Comparison of ENCODE assay signal across 8 cellular contexts in genomic region chr7:65239707-65240352, GRCh38.
A peak's percentile ranks its signal among the peaks of the same experiment; 100 is the strongest.
DNase-seq lines count a peak whose midpoint lies in the region; ATAC-seq and TF ChIP-seq lines count a peak whose summit lies in the region.

No MANE protein-coding gene starts in this region.

- no peaks in the 10 kb centered on the region for H3K36me3 Mint-ChIP-seq in activated naive CD8-positive, alpha-beta T cell treated with anti-CD3 and anti-CD28 coated beads for 36 hours
- no peaks in the 10 kb centered on the region for H3K36me3 Mint-ChIP-seq in naive thymus-derived CD4-positive, alpha-beta T cell

- no peaks in the 10 kb centered on the region for H3K9me3 Mint-ChIP-seq in activated naive CD8-positive, alpha-beta T cell treated with anti-CD3 and anti-CD28 coated beads for 36 hours
- peaks cover 0 to 2% (median 0%) of the 10 kb centered on the region in 11 donors for H3K9me3 Mint-ChIP-seq in naive thymus-derived CD4-positive, alpha-beta T cell

- CTCF ChIA-PET in AG04450 (lab: Charles Lee) = no interaction called here
- CTCF ChIA-PET in naive thymus-derived CD4-positive, alpha-beta T cell (lab: Charles Lee) = no interaction called here

- POLR2A ChIA-PET in AG04450 (lab: Yijun Ruan, JAX) = no interaction called here
- POLR2A ChIA-PET in naive thymus-derived CD4-positive, alpha-beta T cell (lab: Charles Lee) = no interaction called here

- H3K27ac Mint-ChIP-seq in activated naive CD8-positive, alpha-beta T cell treated with anti-CD3 and anti-CD28 coated beads for 36 hours = no peak overlapping the region
- H3K27ac Mint-ChIP-seq in naive thymus-derived CD4-positive, alpha-beta T cell = no peak overlapping the region

- DNase-seq in AG04450 (ENCODE audit: low read depth, low spot score) = no peak
- DNase-seq in HL-60 (ENCODE audit: low read depth in 1 of 2, low spot score in 1 of 2) = no peak
- DNase-seq in activated naive CD8-positive, alpha-beta T cell treated with anti-CD3 and anti-CD28 coated beads for 36 hours = no peak
- peak; percentile 23 for DNase-seq in smooth muscle cell (lab: John Stamatoyannopoulos, UW; ENCODE audit: unreplicated experiment)
- DNase-seq in HCEC 1CT = no peak
- DNase-seq in naive thymus-derived CD4-positive, alpha-beta T cell = no peak

- no peak for ATAC-seq in HG02642 (IDR thresholded peaks at IDR 0.05; ENCODE audit: poor library complexity, unreplicated experiment)
- no peak for ATAC-seq in naive thymus-derived CD4-positive, alpha-beta T cell

- H3F3A ChIP-seq in smooth muscle cell (ENCODE audit: low read depth) = no peaks in the 10 kb centered on the region

- H3K4me2 ChIP-seq in smooth muscle cell = peak overlapping the region; percentile 94

- H4K20me1 ChIP-seq in smooth muscle cell (ENCODE audit: low read depth) = no peaks in the 10 kb centered on the region

- no peaks in the 10 kb centered on the region; the same call in 1 of the 2 replicates for H3K9me3 ChIP-seq in AG04450 (ENCODE audit: control insufficient read depth, insufficient read depth, low read length)
- H3K9me3 ChIP-seq in iPS-18c (ENCODE audit: control insufficient read depth, insufficient read depth, low read length) = no peaks in the 10 kb centered on the region
- no peaks in the 10 kb centered on the region for H3K9me3 ChIP-seq in smooth muscle cell (replicated peaks; ENCODE audit: low read depth)
- no peaks in the 10 kb centered on the region for H3K9me3 ChIP-seq in naive thymus-derived CD4-positive, alpha-beta T cell (ENCODE audit: control insufficient read depth in 2 of 3, low read length in 3 of 3)

- no peaks in the 10 kb centered on the region for H3K79me2 ChIP-seq in smooth muscle cell (ENCODE audit: low read depth)

- no peaks in the 10 kb centered on the region for H3K4me1 Mint-ChIP-seq in activated naive CD8-positive, alpha-beta T cell treated with anti-CD3 and anti-CD28 coated beads for 36 hours
- peaks cover 0 to 10% (median 0%) of the 10 kb centered on the region in 7 donors for H3K4me1 Mint-ChIP-seq in naive thymus-derived CD4-positive, alpha-beta T cell

- TF ChIP-seq CTCF in AG04450 (IDR thresholded peaks at IDR 0.05; ENCODE audit: low read depth, low read length) = no peak
- no peak for TF ChIP-seq CTCF in HL-60 (IDR thresholded peaks at IDR 0.05; ENCODE audit: insufficient read depth, low read length)
- no peak for TF ChIP-seq CTCF in smooth muscle cell (IDR thresholded peaks at IDR 0.05; ENCODE audit: borderline replicate concordance, insufficient read depth, poor library complexity, severe bottlenecking)

- peak overlapping the region; percentile 48 for H3K4me3 Mint-ChIP-seq in activated naive CD8-positive, alpha-beta T cell treated with anti-CD3 and anti-CD28 coated beads for 36 hours
- peak overlapping the region in 5 of 10 donors; percentile 16 to 73 (median 30) for H3K4me3 Mint-ChIP-seq in naive thymus-derived CD4-positive, alpha-beta T cell

- H3K27me3 ChIP-seq in AG04450 (ENCODE audit: control insufficient read depth, insufficient read depth, low read length) (peaks cover 21% of the 10 kb centered on the region), HL-60 (ENCODE audit: insufficient read depth, poor library complexity, severe bottlenecking) (peaks cover 11% of the 10 kb centered on the region), smooth muscle cell (ENCODE audit: low read depth) (peaks cover 5% of the 10 kb centered on the region)
- no peaks in the 10 kb centered on the region for H3K27me3 ChIP-seq in naive thymus-derived CD4-positive, alpha-beta T cell (ENCODE audit: control insufficient read depth in 2 of 2, insufficient read depth in 2 of 2, low read length in 2 of 2)

- intact Hi-C loops in naive thymus-derived CD4-positive, alpha-beta T cell (cut with micrococcal nuclease) = no loop called here

- H3K4me1 ChIP-seq in smooth muscle cell (ENCODE audit: low read depth) = no peaks in the 10 kb centered on the region
- H3K4me1 ChIP-seq in naive thymus-derived CD4-positive, alpha-beta T cell (ENCODE audit: control insufficient read depth in 2 of 2, insufficient read depth in 2 of 2, low read length in 2 of 2) = no peaks in the 10 kb centered on the region

- H3K9ac ChIP-seq in smooth muscle cell (ENCODE audit: low read depth) = peak overlapping the region; percentile 65

- under 1% methylated on average over 50 of the region's 52 CpGs for WGBS in smooth muscle cell (ENCODE audit: low lambda C conversion rate)

- H3K36me3 ChIP-seq in smooth muscle cell (ENCODE audit: low read depth) = no peaks in the 10 kb centered on the region
- H3K36me3 ChIP-seq in naive thymus-derived CD4-positive, alpha-beta T cell (ENCODE audit: control insufficient read depth in 2 of 3, insufficient read depth in 3 of 3, low read length in 3 of 3) = no peaks in the 10 kb centered on the region

- H3K4me3 ChIP-seq in AG04450 (ENCODE audit: low read depth, low read length) (peak overlapping the region; percentile 48), HL-60 (replicated peaks; ENCODE audit: insufficient read depth, low read length) (peak overlapping the region; percentile 17; the same call in 1 of the 2 replicates), iPS-18c (ENCODE audit: insufficient read depth, low read depth, low read length) (peak overlapping the region; percentile 65), smooth muscle cell (peak overlapping the region; percentile 68)
- H3K4me3 ChIP-seq in naive thymus-derived CD4-positive, alpha-beta T cell (ENCODE audit: low read length) = no peak overlapping the region

- H2AFZ ChIP-seq in smooth muscle cell (ENCODE audit: low read depth) = peak overlapping the region; percentile 92

- no peak overlapping the region for H3K27ac ChIP-seq in AG04450 (ENCODE audit: low read depth, low read length)
- H3K27ac ChIP-seq in HL-60 (replicated peaks) = no peak overlapping the region
- no peak overlapping the region for H3K27ac ChIP-seq in smooth muscle cell (ENCODE audit: low read depth)
- H3K27ac ChIP-seq in naive thymus-derived CD4-positive, alpha-beta T cell (ENCODE audit: low read depth, low read length) = no peak overlapping the region

- peaks cover 47% of the 10 kb centered on the region for H3K27me3 Mint-ChIP-seq in activated naive CD8-positive, alpha-beta T cell treated with anti-CD3 and anti-CD28 coated beads for 36 hours
- H3K27me3 Mint-ChIP-seq in naive thymus-derived CD4-positive, alpha-beta T cell = peaks cover 28 to 60% (median 35%) of the 10 kb centered on the region in 5 donors
